In genomic region chr10:42475168-42476098, GRCh38 we compare ENCODE assay signal across 9 cellular contexts.
A peak's percentile ranks its signal among the peaks of the same experiment; 100 is the strongest.
DNase-seq lines count a peak whose midpoint lies in the region; ATAC-seq and TF ChIP-seq lines count a peak whose summit lies in the region.
"Had no signal": no experiment of that assay in that cellular context is flagged by ENCODE, and none has a peak within 500 bp of the region (broad histone marks: within the 10 kb centered on the region; RNA-seq: fewer than 3 reads in every experiment).

No MANE protein-coding gene starts in this region.

- in situ Hi-C loops in GM13976 (cut with MboI; ENCODE audit: low sequenced_read_pairs, unreplicated experiment), result no loop called here

- POLR2A ChIA-PET in RWPE1 (lab: Yijun Ruan, JAX; ENCODE audit: low non-redundant PET), result no interaction called here

- DNase-seq in GM13976 (ENCODE audit: low spot score) (peak; percentile 8), RWPE1 (ENCODE audit: low spot score) (peak; percentile 8), glomerular visceral epithelial cell (ENCODE audit: extremely low spot score) (peak; percentile 64), NOMO-1 treated with DMSO at 0.1 percent for 48 hours (lab: John Stamatoyannopoulos, UW; ENCODE audit: unreplicated experiment) (no peak), NCI-H1694 treated with DMSO at 0.1 percent for 48 hours (lab: John Stamatoyannopoulos, UW) (no peak)
- DNase-seq in activated naive CD4-positive, alpha-beta T cell treated with anti-CD3 and anti-CD28 coated beads, Interleukin-2, amount 50 U/mL, for 16 hours, result no peak
- DNase-seq: activated B cell treated with CpG ODN at 0.5 μM for 24 hours had no signal

- H3K27ac ChIP-seq in RWPE1 (no peak overlapping the region), skin epidermis (peak overlapping the region in 3 of 21 experiments; percentile 8 to 52 (median 13))

- CTCF ChIA-PET in RWPE1 (lab: Yijun Ruan, JAX), result no interaction called here

- H3K4me3 ChIP-seq in skin epidermis, result peak overlapping the region in 6 of 7 experiments; percentile 6 to 33 (median 16)

- no peak for ATAC-seq in GM19397 (IDR thresholded peaks at IDR 0.05; ENCODE audit: unreplicated experiment)

- TF ChIP-seq CTCF in GM13976 (IDR thresholded peaks at IDR 0.05; ENCODE audit: borderline replicate concordance, control extremely low read depth, extremely low read depth, insufficient read depth, missing control alignments), result no peak
- TF ChIP-seq CTCF in RWPE1 (conservative IDR thresholded peaks at IDR 0.05; ENCODE audit: low read depth), result no peak

Comparison
In these comparisons a context has a peak if more than half of its experiments do, and no peak if none do; other contexts are left out.
1. DNase-seq: peak in GM13976 (single experiment), RWPE1 (single experiment) and glomerular visceral epithelial cell (single experiment); none in NOMO-1 treated with DMSO at 0.1 percent for 48 hours (single experiment), NCI-H1694 treated with DMSO at 0.1 percent for 48 hours (single experiment) and activated naive CD4-positive, alpha-beta T cell treated with anti-CD3 and anti-CD28 coated beads, Interleukin-2, amount 50 U/mL, for 16 hours (single experiment).